Comparison of ENCODE assay signal across 26 cellular contexts in the genomic region with DNA sequence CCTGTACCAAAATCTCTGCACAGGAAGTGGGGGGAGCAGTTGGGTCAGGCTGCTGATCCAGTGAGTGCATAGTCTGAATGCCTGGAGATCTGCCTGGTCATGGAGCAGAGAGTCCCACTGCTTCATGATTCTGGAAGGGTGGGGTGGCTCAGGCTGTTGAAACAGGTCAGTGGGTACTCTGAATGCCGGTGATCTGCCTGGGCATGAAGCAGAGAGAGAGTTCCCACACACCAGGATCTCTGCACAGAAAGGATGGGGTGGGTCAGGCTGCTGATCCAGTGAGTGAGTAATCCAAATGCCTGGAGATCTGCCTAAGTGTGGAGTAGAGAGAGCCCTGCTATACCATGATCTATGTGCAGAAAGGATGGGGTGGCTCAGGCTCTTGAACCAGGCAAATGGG. TPM values are rescaled to one million over a fixed set of nuclear protein-coding genes. Genes with fewer than 3 reads are reported as not detected.
DNase-seq lines count a peak whose midpoint lies in the region; ATAC-seq, FAIRE-seq and TF ChIP-seq lines count a peak whose summit lies in the region.
"Had no signal": no experiment of that assay in that cellular context is flagged by ENCODE, and none has a peak within 500 bp of the region (broad histone marks: within the 10 kb centered on the region; RNA-seq: fewer than 3 reads in every experiment).

No MANE protein-coding gene starts in this region.

- no peaks in the 10 kb centered on the region for H3K4me1 Mint-ChIP-seq in activated T-helper 2 cell treated with anti-CD3 and anti-CD28 coated beads, Interferon-gamma antibody, Interleukin-2, Interleukin-4, amounts not matched to agents 10 μg/mL and 5 μg/mL and 100 μg/mL, durations not matched to agents 14 hours and 24 hours and 36 hours (ENCODE audit: low read depth)
- H3K4me1 Mint-ChIP-seq in natural killer cell treated with Interleukin-12 subunit alpha and Interleukin-12 subunit beta and Interleukin-15 and Interleukin-18, amount 100 ng/mL, for 72 hours (ENCODE audit: low read depth in 2 of 2), result no peaks in the 10 kb centered on the region
- H3K4me1 Mint-ChIP-seq: B cell had no signal

- no peak overlapping the region for H3K4me3 ChIP-seq in epithelial cell of proximal tubule (ENCODE audit: low read depth, low read length)
- H3K4me3 ChIP-seq in keratinocyte (ENCODE audit: control insufficient read depth in 2 of 3, extremely low read depth in 1 of 3, insufficient read depth in 2 of 3, low read depth in 1 of 3, low read length in 3 of 3), result no peak overlapping the region
- no peak overlapping the region for H3K4me3 ChIP-seq in upper lobe of right lung
- H3K4me3 ChIP-seq: A549 had no signal

- H3K27ac ChIP-seq in RWPE1 (peak overlapping the region; percentile 93), keratinocyte (ENCODE audit: control insufficient read depth, insufficient read depth, low read length) (peak overlapping the region; percentile 77), upper lobe of right lung (no peak overlapping the region)
- H3K27ac ChIP-seq: A549, C4-2B had no signal

- no peak overlapping the region for H3K27ac Mint-ChIP-seq in activated T-helper 2 cell treated with anti-CD3 and anti-CD28 coated beads, Interferon-gamma antibody, Interleukin-2, Interleukin-4, amounts not matched to agents 10 μg/mL and 5 μg/mL and 100 μg/mL, durations not matched to agents 14 hours and 24 hours and 36 hours
- H3K27ac Mint-ChIP-seq in natural killer cell treated with Interleukin-12 subunit alpha and Interleukin-12 subunit beta and Interleukin-15 and Interleukin-18, amount 100 ng/mL, for 72 hours, result no peak overlapping the region
- H3K27ac Mint-ChIP-seq: B cell; CD8-positive, alpha-beta T cell had no signal

- POLR2A ChIA-PET in RWPE1 (lab: Yijun Ruan, JAX; ENCODE audit: low non-redundant PET), result no interaction called here

- FAIRE-seq in keratinocyte (lab: Jason Lieb, UNC), result peak; percentile 99
- FAIRE-seq: A549, GM12891 had no signal

- no peaks in the 10 kb centered on the region for H3K27me3 Mint-ChIP-seq in activated T-helper 2 cell treated with anti-CD3 and anti-CD28 coated beads, Interferon-gamma antibody, Interleukin-2, Interleukin-4, amounts not matched to agents 10 μg/mL and 5 μg/mL and 100 μg/mL, durations not matched to agents 14 hours and 24 hours and 36 hours (ENCODE audit: low read depth)
- peaks cover 0 to 3% of the 10 kb centered on the region in 2 donors for H3K27me3 Mint-ChIP-seq in natural killer cell treated with Interleukin-12 subunit alpha and Interleukin-12 subunit beta and Interleukin-15 and Interleukin-18, amount 100 ng/mL, for 72 hours
- H3K27me3 Mint-ChIP-seq: B cell had no signal

- no peak overlapping the region for H3K4me3 Mint-ChIP-seq in activated T-helper 2 cell treated with anti-CD3 and anti-CD28 coated beads, Interferon-gamma antibody, Interleukin-2, Interleukin-4, amounts not matched to agents 10 μg/mL and 5 μg/mL and 100 μg/mL, durations not matched to agents 14 hours and 24 hours and 36 hours (ENCODE audit: low read depth)
- H3K4me3 Mint-ChIP-seq in natural killer cell treated with Interleukin-12 subunit alpha and Interleukin-12 subunit beta and Interleukin-15 and Interleukin-18, amount 100 ng/mL, for 72 hours, result no peak overlapping the region
- H3K4me3 Mint-ChIP-seq: B cell; CD8-positive, alpha-beta T cell had no signal

- dilution Hi-C loops in keratinocyte (cut with MboI; ENCODE audit: extremely low pct_ligation_motif_present, low sequenced_read_pairs), result no loop called here

- H3K79me2 ChIP-seq in keratinocyte (ENCODE audit: control insufficient read depth, insufficient read depth, low read length), result no peaks in the 10 kb centered on the region

- DNase-seq in EL (peak; percentile 7), RWPE1 (ENCODE audit: low spot score) (peak; percentile 55), epithelial cell of proximal tubule (ENCODE audit: low read depth) (peak; percentile 41), keratinocyte (ENCODE audit: low read depth, low spot score) (peak; percentile 76), upper lobe of right lung (no peak)
- DNase-seq in activated T-helper 2 cell treated with anti-CD3 and anti-CD28 coated beads, Interferon-gamma antibody, Interleukin-2, Interleukin-4, amounts not matched to agents 10 μg/mL and 5 μg/mL and 100 μg/mL, durations not matched to agents 14 hours and 24 hours and 36 hours (ENCODE audit: low spot score), result no peak
- DNase-seq in natural killer cell treated with Interleukin-12 subunit alpha and Interleukin-12 subunit beta and Interleukin-15 and Interleukin-18, amount 100 ng/mL, for 72 hours (ENCODE audit: low spot score), result no peak
- DNase-seq: Caco-2; CD8-positive, alpha-beta T cell; GF-D8; KBM-7; NCI-H1048; NCI-H1417 treated with DMSO at 0.1 percent for 48 hours; NCI-H1694 treated with DMSO at 0.1 percent for 48 hours; NCI-H2081; NCI-H2227 treated with DMSO at 0.1 percent for 48 hours; NCI-H526 treated with DMSO at 0.1 percent for 48 hours; RPMI8226; SHP77 treated with DMSO at 0.1 percent for 48 hours had no signal

- no peak for ATAC-seq in natural killer cell treated with Interleukin-12 subunit alpha and Interleukin-12 subunit beta and Interleukin-15 and Interleukin-18, amount 100 ng/mL, for 72 hours
- ATAC-seq in upper lobe of right lung, result no peak
- no peak for ATAC-seq in GM18870 (IDR thresholded peaks at IDR 0.05; ENCODE audit: unreplicated experiment)
- ATAC-seq: A549; CD8-positive, alpha-beta T cell had no signal

- H3K36me3 ChIP-seq in keratinocyte (ENCODE audit: control insufficient read depth in 2 of 2, extremely low read depth in 1 of 2, insufficient read depth in 2 of 2, low read length in 2 of 2) (no peaks in the 10 kb centered on the region), upper lobe of right lung (no peaks in the 10 kb centered on the region)

- H3K4me1 ChIP-seq in keratinocyte (ENCODE audit: control insufficient read depth, extremely low read depth, insufficient read depth, low read length), result peaks cover 21% of the 10 kb centered on the region
- no peaks in the 10 kb centered on the region for H3K4me1 ChIP-seq in upper lobe of right lung
- H3K4me1 ChIP-seq: A549 had no signal

- TF ChIP-seq CTCF in RWPE1 (conservative IDR thresholded peaks at IDR 0.05; ENCODE audit: low read depth) (no peak), epithelial cell of proximal tubule (conservative IDR thresholded peaks at IDR 0.05; ENCODE audit: low read depth, low read length) (no peak), keratinocyte (optimal IDR thresholded peaks at IDR 0.05 in 1 of 3, IDR thresholded peaks at IDR 0.05 in 1 of 3, conservative IDR thresholded peaks at IDR 0.05 in 1 of 3; ENCODE audit: extremely low read depth in 1 of 3, insufficient read depth in 2 of 3, low read length in 3 of 3) (no peak), upper lobe of right lung (IDR thresholded peaks at IDR 0.05) (no peak)

- peaks cover 43% of the 10 kb centered on the region for H3K9me3 Mint-ChIP-seq in activated T-helper 2 cell treated with anti-CD3 and anti-CD28 coated beads, Interferon-gamma antibody, Interleukin-2, Interleukin-4, amounts not matched to agents 10 μg/mL and 5 μg/mL and 100 μg/mL, durations not matched to agents 14 hours and 24 hours and 36 hours
- H3K9me3 Mint-ChIP-seq in natural killer cell treated with Interleukin-12 subunit alpha and Interleukin-12 subunit beta and Interleukin-15 and Interleukin-18, amount 100 ng/mL, for 72 hours, result peaks cover 13% of the 10 kb centered on the region

- H3K9me3 ChIP-seq in keratinocyte (ENCODE audit: control insufficient read depth, low read depth, low read length), result peaks cover 9% of the 10 kb centered on the region
- no peaks in the 10 kb centered on the region for H3K9me3 ChIP-seq in upper lobe of right lung

- peaks cover 4% of the 10 kb centered on the region for H3K36me3 Mint-ChIP-seq in activated T-helper 2 cell treated with anti-CD3 and anti-CD28 coated beads, Interferon-gamma antibody, Interleukin-2, Interleukin-4, amounts not matched to agents 10 μg/mL and 5 μg/mL and 100 μg/mL, durations not matched to agents 14 hours and 24 hours and 36 hours (ENCODE audit: low read depth)
- peaks cover 28% of the 10 kb centered on the region for H3K36me3 Mint-ChIP-seq in natural killer cell treated with Interleukin-12 subunit alpha and Interleukin-12 subunit beta and Interleukin-15 and Interleukin-18, amount 100 ng/mL, for 72 hours

- H3K4me2 ChIP-seq in keratinocyte (ENCODE audit: control insufficient read depth, extremely low read depth, insufficient read depth, low read depth, low read length), result peak overlapping the region; percentile 46
- H3K4me2 ChIP-seq: A549 had no signal

- peak overlapping the region; percentile 3 for H2AFZ ChIP-seq in keratinocyte (ENCODE audit: control insufficient read depth, low read length)

- no peaks in the 10 kb centered on the region for H3K9me1 ChIP-seq in keratinocyte (ENCODE audit: control insufficient read depth, extremely low read depth, insufficient read depth, low read length)

- intact Hi-C loops in activated T-helper 2 cell treated with anti-CD3 and anti-CD28 coated beads, Interferon-gamma antibody, Interleukin-2, Interleukin-4, amounts not matched to agents 10 μg/mL and 5 μg/mL and 100 μg/mL, durations not matched to agents 14 hours and 24 hours and 36 hours (cut with micrococcal nuclease), result no loop called here
- intact Hi-C loops in upper lobe of right lung (cut with DNase I), result no loop called here

- H3K27me3 ChIP-seq in keratinocyte (ENCODE audit: control insufficient read depth, extremely low read depth, insufficient read depth, low read length) (no peaks in the 10 kb centered on the region), upper lobe of right lung (no peaks in the 10 kb centered on the region)

- H3K9ac ChIP-seq in keratinocyte (ENCODE audit: control insufficient read depth, extremely low read depth, insufficient read depth, low read length), result peak overlapping the region; percentile 35

- no peaks in the 10 kb centered on the region for H4K20me1 ChIP-seq in keratinocyte (ENCODE audit: control insufficient read depth, extremely low read depth, insufficient read depth, low read length)

- CTCF ChIA-PET in RWPE1 (lab: Yijun Ruan, JAX), result no interaction called here

RNA-seq across cellular contexts. Expression of gene GCSAM, which starts 16.1 kb away (rescaled TPM):
- not detected in 2 replicates for total RNA-seq in epithelial cell of proximal tubule
- 1.7 to 2.9 TPM (median 2.5 TPM) in 3 replicates for polyA plus RNA-seq in keratinocyte
- 0.07 TPM for polyA plus RNA-seq in keratinocyte (2011; ENCODE audit: low read depth)
- 1.2 and 1.8 TPM in 2 replicates for polyA plus RNA-seq in keratinocyte (2011; cell fraction: cytosol; rRNA removed)
- polyA plus RNA-seq in keratinocyte (2011; cell fraction: nucleus; rRNA removed), result 1.2 and 1.3 TPM in 2 replicates
- 1.4 and 2.5 TPM in 2 replicates for polyA plus RNA-seq in keratinocyte (2012; ENCODE audit: low replicate concordance)
- 0.36 to 2.0 TPM (median 0.54 TPM) in 3 replicates for polyA minus RNA-seq in keratinocyte
- not detected for polyA minus RNA-seq in keratinocyte (2011; cell fraction: cytosol; rRNA and poly(A)+ RNA removed)
- not detected in 2 replicates for polyA minus RNA-seq in keratinocyte (2011; cell fraction: nucleus; rRNA and poly(A)+ RNA removed)
- total RNA-seq in activated T-helper 2 cell treated with anti-CD3 and anti-CD28 coated beads, Interferon-gamma antibody, Interleukin-2, Interleukin-4, amounts not matched to agents 10 μg/mL and 5 μg/mL and 100 μg/mL, durations not matched to agents 14 hours and 24 hours and 36 hours, result 1.6 and 1.9 TPM in 2 replicates
- 1 to 10 TPM in 1 of 2 donors, under 1 TPM in 1; 1.00 to 5.3 TPM for total RNA-seq in natural killer cell treated with Interleukin-12 subunit alpha and Interleukin-12 subunit beta and Interleukin-15 and Interleukin-18, amount 100 ng/mL, for 72 hours
- 0.90 TPM for total RNA-seq in upper lobe of right lung
- total RNA-seq: Caco-2, H4, NCI-H460 had no signal
- polyA plus RNA-seq: A549 had no signal

Comparison
In these comparisons a context has a peak if more than half of its experiments do, and no peak if none do; other contexts are left out.
1. DNase-seq: peak in EL (single experiment), RWPE1 (single experiment), epithelial cell of proximal tubule (single experiment) and keratinocyte (single experiment); none in activated T-helper 2 cell treated with anti-CD3 and anti-CD28 coated beads, Interferon-gamma antibody, Interleukin-2, Interleukin-4, amounts not matched to agents 10 μg/mL and 5 μg/mL and 100 μg/mL, durations not matched to agents 14 hours and 24 hours and 36 hours (single experiment), natural killer cell treated with Interleukin-12 subunit alpha and Interleukin-12 subunit beta and Interleukin-15 and Interleukin-18, amount 100 ng/mL, for 72 hours (single experiment) and upper lobe of right lung (single experiment).